17 cellular contexts compared by ENCODE assay signal in genomic region chr4:14018191-14018853, GRCh38.
"Had no signal": no experiment of that assay in that cellular context is flagged by ENCODE, and none has a peak within 500 bp of the region (broad histone marks: within the 10 kb centered on the region; RNA-seq: fewer than 3 reads in every experiment).

No MANE protein-coding gene starts in this region.

- H3K27ac ChIP-seq: dorsolateral prefrontal cortex, gastrocnemius medialis, heart right ventricle, right atrium auricular region, tibial nerve, upper lobe of right lung, vagina had no signal

- DNase-seq: cortex of kidney; dorsolateral prefrontal cortex; effector CD8-positive, alpha-beta T cell; gastrocnemius medialis; heart right ventricle; left cardiac atrium; left ventricle myocardium superior; natural killer cell; stimulated activated CD4-positive, alpha-beta T cell treated with anti-CD3 and anti-CD28 coated beads, Interleukin-4, amount 100 ng/mL, for 1 hour; stimulated activated CD8-positive, alpha-beta memory T cell treated with anti-CD3 and anti-CD28 coated beads, Interleukin-4, amount 100 ng/mL, for 48 hours; upper lobe of right lung had no signal

- H3K27me3 ChIP-seq: dorsolateral prefrontal cortex, gastrocnemius medialis, heart right ventricle, right atrium auricular region, tibial nerve, upper lobe of right lung, vagina had no signal

- FAIRE-seq: keratinocyte had no signal

- H3K9me3 ChIP-seq: gastrocnemius medialis, upper lobe of right lung, vagina had no signal

- H3K4me1 ChIP-seq: gastrocnemius medialis, heart right ventricle, right atrium auricular region, tibial nerve, upper lobe of right lung, vagina had no signal

- ATAC-seq: esophagus mucosa; gastrocnemius medialis; heart right ventricle; left cardiac atrium; left ventricle myocardium superior; natural killer cell; stimulated activated effector memory CD8-positive, alpha-beta T cell treated with anti-CD3 and anti-CD28 coated beads, Interleukin-12 subunit alpha, Interleukin-12 subunit beta, amount 100 ng/mL, for 72 hours; upper lobe of right lung had no signal

- H3K4me3 ChIP-seq: dorsolateral prefrontal cortex, gastrocnemius medialis, heart right ventricle, right atrium auricular region, tibial nerve, upper lobe of right lung, vagina had no signal

- H3K36me3 ChIP-seq: gastrocnemius medialis, heart right ventricle, right atrium auricular region, tibial nerve, upper lobe of right lung, vagina had no signal
